Comparison of ENCODE assay signal across 12 cellular contexts in genomic region chr22:37240240-37240940, GRCh38. TPM values are rescaled to one million over a fixed set of nuclear protein-coding genes. Genes with fewer than 3 reads are reported as not detected.
DNase-seq lines count a peak whose midpoint lies in the region; ATAC-seq and TF ChIP-seq lines count a peak whose summit lies in the region.
"Had no signal": no experiment of that assay in that cellular context is flagged by ENCODE, and none has a peak within 500 bp of the region (broad histone marks: within the 10 kb centered on the region; RNA-seq: fewer than 3 reads in every experiment).

No MANE protein-coding gene starts in this region.

- H3K79me2 ChIP-seq in Karpas-422 (ENCODE audit: low read length): peaks cover 14% of the 10 kb centered on the region; the same call in 1 of the 2 replicates

- peaks cover 80 to 93% (median 85%) of the 10 kb centered on the region in 3 donors for H3K4me1 Mint-ChIP-seq in CD8-positive, alpha-beta memory T cell
- H3K4me1 Mint-ChIP-seq in activated T-helper 2 cell treated with anti-CD3 and anti-CD28 coated beads, Interferon-gamma antibody, Interleukin-2, Interleukin-4, amounts not matched to agents 10 μg/mL and 5 μg/mL and 100 μg/mL, durations not matched to agents 14 hours and 24 hours and 36 hours (ENCODE audit: low read depth): peaks cover 71% of the 10 kb centered on the region
- H3K4me1 Mint-ChIP-seq in neural crest cell: peaks cover 6% of the 10 kb centered on the region

- CTCF ChIA-PET in CD8-positive, alpha-beta memory T cell (lab: Charles Lee): interaction anchor here (0.9 to 13.1 kb wide), 8 partner anchors 10 to 263 kb away, joined by 3 to 233 read pairs (median 21); no protein-coding TSS in a partner anchor

- POLR2A ChIA-PET in CD8-positive, alpha-beta memory T cell (lab: Charles Lee): interaction anchor here (1.0 to 9.1 kb wide), 3 partner anchors 10 to 91 kb away, joined by 4 to 115 read pairs (median 33); partner anchors contain the start of gene IL2RB

- TF ChIP-seq CTCF in neural crest cell (conservative IDR thresholded peaks at IDR 0.05): no peak

- peak overlapping the region; percentile 91 for H3K4me2 ChIP-seq in Karpas-422 (ENCODE audit: low read depth, low read length, poor library complexity, severe bottlenecking)
- H3K4me2 ChIP-seq: PC-9 had no signal

- peaks cover 43% of the 10 kb centered on the region for H3K36me3 ChIP-seq in CD8-positive, alpha-beta memory T cell (ENCODE audit: insufficient read depth, low read length)
- H3K36me3 ChIP-seq in Karpas-422 (ENCODE audit: insufficient read depth, low read length): peaks cover 40% of the 10 kb centered on the region
- H3K36me3 ChIP-seq: sigmoid colon had no signal

- peaks cover 82% of the 10 kb centered on the region for H3K4me1 ChIP-seq in CD8-positive, alpha-beta memory T cell (ENCODE audit: insufficient read depth, low read length)
- H3K4me1 ChIP-seq in Karpas-422 (ENCODE audit: low read length): peaks cover 98% of the 10 kb centered on the region
- H3K4me1 ChIP-seq: sigmoid colon had no signal

- H3K9me2 ChIP-seq in Karpas-422 (replicated peaks; ENCODE audit: insufficient read depth, low read length): no peaks in the 10 kb centered on the region

- peak overlapping the region; percentile 95 for H3K9ac ChIP-seq in Karpas-422 (ENCODE audit: low read length)

- intact Hi-C loops in activated T-helper 2 cell treated with anti-CD3 and anti-CD28 coated beads, Interferon-gamma antibody, Interleukin-2, Interleukin-4, amounts not matched to agents 10 μg/mL and 5 μg/mL and 100 μg/mL, durations not matched to agents 14 hours and 24 hours and 36 hours (cut with micrococcal nuclease): no loop called here

- H3K36me3 Mint-ChIP-seq in CD8-positive, alpha-beta memory T cell: peaks cover 11 to 74% (median 14%) of the 10 kb centered on the region in 3 donors
- H3K36me3 Mint-ChIP-seq in activated T-helper 2 cell treated with anti-CD3 and anti-CD28 coated beads, Interferon-gamma antibody, Interleukin-2, Interleukin-4, amounts not matched to agents 10 μg/mL and 5 μg/mL and 100 μg/mL, durations not matched to agents 14 hours and 24 hours and 36 hours (ENCODE audit: low read depth): peaks cover 80% of the 10 kb centered on the region
- no peaks in the 10 kb centered on the region for H3K36me3 Mint-ChIP-seq in neural crest cell (ENCODE audit: low read depth)

- no peaks in the 10 kb centered on the region for H3K9me3 ChIP-seq in CD8-positive, alpha-beta memory T cell (ENCODE audit: low read length)
- no peaks in the 10 kb centered on the region for H3K9me3 ChIP-seq in Karpas-422 (ENCODE audit: low read length)
- H3K9me3 ChIP-seq: sigmoid colon had no signal

- no peak overlapping the region for H2AFZ ChIP-seq in Karpas-422 (ENCODE audit: low read length)
- H2AFZ ChIP-seq: PC-9 had no signal

- peak overlapping the region; percentile 79 to 100 (median 98) for H3K27ac Mint-ChIP-seq in CD8-positive, alpha-beta memory T cell
- H3K27ac Mint-ChIP-seq in activated T-helper 2 cell treated with anti-CD3 and anti-CD28 coated beads, Interferon-gamma antibody, Interleukin-2, Interleukin-4, amounts not matched to agents 10 μg/mL and 5 μg/mL and 100 μg/mL, durations not matched to agents 14 hours and 24 hours and 36 hours: peak overlapping the region; percentile 94
- peak overlapping the region; percentile 46 for H3K27ac Mint-ChIP-seq in neural crest cell (ENCODE audit: unreplicated experiment)

- peak overlapping the region; percentile 88 to 98 (median 93) for H3K4me3 Mint-ChIP-seq in CD8-positive, alpha-beta memory T cell
- peak overlapping the region; percentile 96 for H3K4me3 Mint-ChIP-seq in activated T-helper 2 cell treated with anti-CD3 and anti-CD28 coated beads, Interferon-gamma antibody, Interleukin-2, Interleukin-4, amounts not matched to agents 10 μg/mL and 5 μg/mL and 100 μg/mL, durations not matched to agents 14 hours and 24 hours and 36 hours (ENCODE audit: low read depth)
- no peak overlapping the region for H3K4me3 Mint-ChIP-seq in neural crest cell

- DNase-seq in CD8-positive, alpha-beta memory T cell: no peak
- DNase-seq in Karpas-422 (peak; percentile 91), neural crest cell (ENCODE audit: low read depth, low spot score) (no peak), cortex of kidney (lab: John Stamatoyannopoulos, UW) (no peak)
- no peak for DNase-seq in activated T-helper 2 cell treated with anti-CD3 and anti-CD28 coated beads, Interferon-gamma antibody, Interleukin-2, Interleukin-4, amounts not matched to agents 10 μg/mL and 5 μg/mL and 100 μg/mL, durations not matched to agents 14 hours and 24 hours and 36 hours (ENCODE audit: low spot score)
- DNase-seq: brain microvascular endothelial cell, head of caudate nucleus, NCI-H226, PC-9 had no signal

- no peaks in the 10 kb centered on the region for H3K27me3 Mint-ChIP-seq in CD8-positive, alpha-beta memory T cell
- no peaks in the 10 kb centered on the region for H3K27me3 Mint-ChIP-seq in activated T-helper 2 cell treated with anti-CD3 and anti-CD28 coated beads, Interferon-gamma antibody, Interleukin-2, Interleukin-4, amounts not matched to agents 10 μg/mL and 5 μg/mL and 100 μg/mL, durations not matched to agents 14 hours and 24 hours and 36 hours (ENCODE audit: low read depth)
- no peaks in the 10 kb centered on the region for H3K27me3 Mint-ChIP-seq in neural crest cell (ENCODE audit: low read depth)

- peak overlapping the region; percentile 100 for H3K4me3 ChIP-seq in CD8-positive, alpha-beta memory T cell (ENCODE audit: low read length)
- H3K4me3 ChIP-seq in Karpas-422 (ENCODE audit: low read length): peak overlapping the region; percentile 95; the same call in 1 of the 2 replicates
- H3K4me3 ChIP-seq: PC-9, sigmoid colon had no signal

- peaks cover 32% of the 10 kb centered on the region for H4K20me1 ChIP-seq in Karpas-422 (ENCODE audit: insufficient read depth, low read depth, low read length)

- no peak for ATAC-seq in GM18511 (IDR thresholded peaks at IDR 0.05; ENCODE audit: unreplicated experiment)
- no peak for ATAC-seq in GM18868 (IDR thresholded peaks at IDR 0.05; ENCODE audit: unreplicated experiment)

- H3K27ac ChIP-seq in CD8-positive, alpha-beta memory T cell (ENCODE audit: low read depth, low read length): no peak overlapping the region
- H3K27ac ChIP-seq in Karpas-422 (ENCODE audit: low read length): peak overlapping the region; percentile 97
- H3K27ac ChIP-seq: brain microvascular endothelial cell, PC-9, sigmoid colon had no signal

- no peaks in the 10 kb centered on the region for H3K9me3 Mint-ChIP-seq in CD8-positive, alpha-beta memory T cell
- H3K9me3 Mint-ChIP-seq in activated T-helper 2 cell treated with anti-CD3 and anti-CD28 coated beads, Interferon-gamma antibody, Interleukin-2, Interleukin-4, amounts not matched to agents 10 μg/mL and 5 μg/mL and 100 μg/mL, durations not matched to agents 14 hours and 24 hours and 36 hours: no peaks in the 10 kb centered on the region
- no peaks in the 10 kb centered on the region for H3K9me3 Mint-ChIP-seq in neural crest cell

- no peaks in the 10 kb centered on the region for H3K27me3 ChIP-seq in CD8-positive, alpha-beta memory T cell (ENCODE audit: insufficient read depth, low read length, poor library complexity, severe bottlenecking)
- H3K27me3 ChIP-seq in Karpas-422 (ENCODE audit: low read length): no peaks in the 10 kb centered on the region
- H3K27me3 ChIP-seq: brain microvascular endothelial cell had no signal

RNA-seq across cellular contexts. Expression of gene RAC2, which starts 3.7 kb away (rescaled TPM):
- total RNA-seq in CD8-positive, alpha-beta memory T cell: 100 to 1,000 TPM; 433 to 452 TPM
- 1,206 TPM for polyA plus RNA-seq in CD8-positive, alpha-beta memory T cell
- total RNA-seq in Karpas-422 (2014; rRNA removed; shearing (Covaris generic); ENCODE audit: low replicate concordance): 251 and 294 TPM in 2 replicates
- 499 and 506 TPM in 2 replicates for total RNA-seq in activated T-helper 2 cell treated with anti-CD3 and anti-CD28 coated beads, Interferon-gamma antibody, Interleukin-2, Interleukin-4, amounts not matched to agents 10 μg/mL and 5 μg/mL and 100 μg/mL, durations not matched to agents 14 hours and 24 hours and 36 hours
- total RNA-seq in neural crest cell: 0.21 TPM in 1 of 2 replicates, not detected in the other

RNA-seq across cellular contexts. Expression of gene SSTR3, which starts 28.1 kb away (rescaled TPM):
- under 1 TPM; 0.24 to 0.62 TPM for total RNA-seq in CD8-positive, alpha-beta memory T cell
- polyA plus RNA-seq in CD8-positive, alpha-beta memory T cell: 0.59 TPM
- not detected in 2 replicates for total RNA-seq in Karpas-422 (2014; rRNA removed; shearing (Covaris generic); ENCODE audit: low replicate concordance)
- 0.64 and 0.75 TPM in 2 replicates for total RNA-seq in activated T-helper 2 cell treated with anti-CD3 and anti-CD28 coated beads, Interferon-gamma antibody, Interleukin-2, Interleukin-4, amounts not matched to agents 10 μg/mL and 5 μg/mL and 100 μg/mL, durations not matched to agents 14 hours and 24 hours and 36 hours
- total RNA-seq in neural crest cell: 0.09 TPM in 2 replicates
- total RNA-seq: PC-9 had no signal

RNA-seq across cellular contexts. Expression of gene CYTH4, which starts 41.9 kb away (rescaled TPM):
- total RNA-seq in CD8-positive, alpha-beta memory T cell: 10 to 100 TPM; 23.1 to 24.7 TPM
- polyA plus RNA-seq in CD8-positive, alpha-beta memory T cell: 80.2 TPM
- total RNA-seq in Karpas-422 (2014; rRNA removed; shearing (Covaris generic); ENCODE audit: low replicate concordance): 11.1 and 12.6 TPM in 2 replicates
- total RNA-seq in activated T-helper 2 cell treated with anti-CD3 and anti-CD28 coated beads, Interferon-gamma antibody, Interleukin-2, Interleukin-4, amounts not matched to agents 10 μg/mL and 5 μg/mL and 100 μg/mL, durations not matched to agents 14 hours and 24 hours and 36 hours: 45.9 and 49.8 TPM in 2 replicates
- not detected in 2 replicates for total RNA-seq in neural crest cell
- total RNA-seq: PC-9 had no signal

RNA-seq across cellular contexts. Expression of gene C1QTNF6, which starts 52.3 kb away (rescaled TPM):
- total RNA-seq in CD8-positive, alpha-beta memory T cell: 1 to 10 TPM; 3.6 to 4.3 TPM
- polyA plus RNA-seq in CD8-positive, alpha-beta memory T cell: 1.8 TPM
- total RNA-seq in Karpas-422 (2014; rRNA removed; shearing (Covaris generic); ENCODE audit: low replicate concordance): 1.7 and 2.7 TPM in 2 replicates
- total RNA-seq in activated T-helper 2 cell treated with anti-CD3 and anti-CD28 coated beads, Interferon-gamma antibody, Interleukin-2, Interleukin-4, amounts not matched to agents 10 μg/mL and 5 μg/mL and 100 μg/mL, durations not matched to agents 14 hours and 24 hours and 36 hours: 7.5 and 7.7 TPM in 2 replicates
- total RNA-seq in neural crest cell: 13.6 TPM in 2 replicates

Comparison
In these comparisons a context has a peak if more than half of its experiments do, and no peak if none do; other contexts are left out.
1. H3K27ac Mint-ChIP-seq: peak in every context shown above with its lines; median percentile 98 in CD8-positive, alpha-beta memory T cell; 94 in activated T-helper 2 cell treated with anti-CD3 and anti-CD28 coated beads, Interferon-gamma antibody, Interleukin-2, Interleukin-4, amounts not matched to agents 10 μg/mL and 5 μg/mL and 100 μg/mL, durations not matched to agents 14 hours and 24 hours and 36 hours; 46 in neural crest cell.
2. RNA of gene RAC2, which starts 3.7 kb away (total RNA-seq): 499 to 506 TPM in activated T-helper 2 cell treated with anti-CD3 and anti-CD28 coated beads, Interferon-gamma antibody, Interleukin-2, Interleukin-4, amounts not matched to agents 10 μg/mL and 5 μg/mL and 100 μg/mL, durations not matched to agents 14 hours and 24 hours and 36 hours, 433 to 452 TPM in CD8-positive, alpha-beta memory T cell and 251 to 294 TPM in Karpas-422; 0.21 TPM in neural crest cell; every median in the first group is over 100 times any median in the second.
3. RNA of gene CYTH4, which starts 41.9 kb away (total RNA-seq): 45.9 to 49.8 TPM in activated T-helper 2 cell treated with anti-CD3 and anti-CD28 coated beads, Interferon-gamma antibody, Interleukin-2, Interleukin-4, amounts not matched to agents 10 μg/mL and 5 μg/mL and 100 μg/mL, durations not matched to agents 14 hours and 24 hours and 36 hours, 23.1 to 24.7 TPM in CD8-positive, alpha-beta memory T cell and 11.1 to 12.6 TPM in Karpas-422; not detected in neural crest cell; every median in the first group is over 10 times any median in the second.